Comparison of ENCODE assay signal across 29 cellular contexts in the genomic region with DNA sequence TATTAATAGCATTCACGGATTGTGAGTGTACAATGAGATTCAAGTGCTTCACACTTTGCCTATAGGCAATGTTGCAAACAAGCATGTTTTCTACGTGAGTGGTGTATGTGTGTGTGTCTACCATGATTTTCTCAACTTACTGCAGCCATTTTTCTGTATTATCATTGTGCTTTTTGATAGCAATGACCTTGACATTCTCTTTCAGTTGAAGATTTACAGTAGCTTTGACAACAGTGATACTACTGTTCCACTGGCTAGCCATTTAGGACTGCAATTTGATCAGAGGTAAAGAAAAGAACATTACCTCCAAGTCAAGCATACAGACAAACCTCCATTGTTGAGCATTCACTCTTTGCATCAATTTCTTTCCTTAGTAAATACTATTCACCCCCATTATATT.
"Had no signal": no experiment of that assay in that cellular context is flagged by ENCODE, and none has a peak within 500 bp of the region (broad histone marks: within the 10 kb centered on the region; RNA-seq: fewer than 3 reads in every experiment).

No MANE protein-coding gene starts in this region.

- FAIRE-seq: astrocyte, bronchial epithelial cell, colon, endometrium, endothelial cell of umbilical vein had no signal

- H3K27me3 ChIP-seq: adrenal gland, brain microvascular endothelial cell, esophagus squamous epithelium, gastroesophageal sphincter, heart right ventricle had no signal

- H3K4me1 ChIP-seq: adrenal gland, esophagus squamous epithelium, gastroesophageal sphincter had no signal

- DNase-seq: activated CD4-positive, alpha-beta T cell treated with anti-CD3 and anti-CD28 coated beads for 4 hours; activated CD4-positive, alpha-beta T cell treated with anti-CD3 and anti-CD28 coated beads, Interleukin-2, amount 50 U/mL, for 1 hour; activated CD4-positive, alpha-beta T cell treated with anti-CD3 and anti-CD28 coated beads, Interleukin-2, amount 50 U/mL, for 48 hours; activated CD4-positive, CD25-positive, alpha-beta regulatory T cell; activated CD4-positive, CD25-positive, alpha-beta regulatory T cell treated with anti-CD3 and anti-CD28 coated beads, Interleukin-2, amount 50 U/mL, for 72 hours; activated CD8-positive, alpha-beta memory T cell treated with anti-CD3 and anti-CD28 coated beads for 24 hours; activated CD8-positive, alpha-beta T cell treated with anti-CD3 and anti-CD28 coated beads for 36 hours; activated effector memory CD4-positive, alpha-beta T cell treated with Interleukin-2 at 50 U/mL for 16 hours; activated gamma-delta T cell treated with Interleukin-2 at 50 U/mL for 16 hours; activated naive CD4-positive, alpha-beta T cell treated with anti-CD3 and anti-CD28 coated beads, Interleukin-2, amount 50 U/mL, for 16 hours; activated naive CD4-positive, alpha-beta T cell treated with Interleukin-2 at 50 U/mL for 16 hours; activated naive CD8-positive, alpha-beta T cell treated with anti-CD3 and anti-CD28 coated beads, Interleukin-2, amount 50 U/mL, for 24 hours; activated T-cell treated with anti-CD3 and anti-CD28 coated beads, Interleukin-2, amount 50 U/mL, for 4 hours; adrenal gland; amygdala; effector CD8-positive, alpha-beta T cell; esophagus squamous epithelium; foreskin melanocyte; heart right ventricle; T-helper 2 cell had no signal

- H3K27ac ChIP-seq: adrenal gland, brain microvascular endothelial cell, epithelial cell of prostate, esophagus squamous epithelium, gastroesophageal sphincter had no signal

- H3K36me3 ChIP-seq: adrenal gland, brain microvascular endothelial cell, esophagus squamous epithelium, gastroesophageal sphincter, heart right ventricle had no signal

- H3K9me3 ChIP-seq: adrenal gland, esophagus squamous epithelium, gastroesophageal sphincter, heart right ventricle had no signal

- ATAC-seq: activated CD8-positive, alpha-beta T cell treated with anti-CD3 and anti-CD28 coated beads for 36 hours; activated naive CD8-positive, alpha-beta T cell treated with anti-CD3 and anti-CD28 coated beads, Interleukin-2, amount 50 U/mL, for 24 hours; activated T-cell treated with anti-CD3 and anti-CD28 coated beads, Interleukin-2, amount 50 U/mL, for 4 hours; activated T-helper 17 cell treated with anti-CD3 and anti-CD28 coated beads, Interleukin-2, amount 50 U/mL, for 72 hours; gastroesophageal sphincter; heart right ventricle had no signal

- H3K4me3 ChIP-seq: adrenal gland, esophagus squamous epithelium, gastroesophageal sphincter, heart right ventricle had no signal
